In genomic region chr1:65658122-65658521, GRCh38 we compare ENCODE assay signal across 18 cellular contexts.
DNase-seq lines count a peak whose midpoint lies in the region; ATAC-seq and TF ChIP-seq lines count a peak whose summit lies in the region.
"Had no signal": no experiment of that assay in that cellular context is flagged by ENCODE, and none has a peak within 500 bp of the region (broad histone marks: within the 10 kb centered on the region; RNA-seq: fewer than 3 reads in every experiment).

No MANE protein-coding gene starts in this region.

- no peak for TF ChIP-seq CTCF in AG10803 (conservative IDR thresholded peaks at IDR 0.05; ENCODE audit: low read length)
- TF ChIP-seq CTCF in NB4 (IDR thresholded peaks at IDR 0.05; ENCODE audit: low read depth, low read length): no peak
- TF ChIP-seq CTCF in fibroblast of lung (conservative IDR thresholded peaks at IDR 0.05 in 1 of 2, IDR thresholded peaks at IDR 0.05 in 1 of 2; ENCODE audit: low read depth in 1 of 2, low read length in 2 of 2): no peak

- no peak for ATAC-seq in GM21825 (IDR thresholded peaks at IDR 0.05; ENCODE audit: unreplicated experiment)
- ATAC-seq: activated CD4-positive, CD25-positive, alpha-beta regulatory T cell treated with anti-CD3 and anti-CD28 coated beads, Interleukin-2, amount 50 U/mL, for 24 hours; CD8-positive, alpha-beta T cell; gastrocnemius medialis; left ventricle myocardium superior; sciatic nerve had no signal

- H3K27ac ChIP-seq in fibroblast of lung (ENCODE audit: insufficient read depth, low read length) (no peak overlapping the region), substantia nigra (ENCODE audit: low read depth, low read length, poor library complexity, severe bottlenecking) (no peak overlapping the region)
- H3K27ac ChIP-seq: gastrocnemius medialis had no signal

- H3K79me2 ChIP-seq in fibroblast of lung (ENCODE audit: control insufficient read depth, insufficient read depth, low read length): no peaks in the 10 kb centered on the region

- no peak overlapping the region for H3K4me2 ChIP-seq in fibroblast of lung (ENCODE audit: extremely low read depth, insufficient read depth, low read length)

- no peak for TF ChIP-seq POLR2A in NB4 (IDR thresholded peaks at IDR 0.05; ENCODE audit: extremely low read depth, insufficient read length)

- no peak overlapping the region for H3K4me3 ChIP-seq in AG10803 (ENCODE audit: low read length)
- no peak overlapping the region for H3K4me3 ChIP-seq in NB4 (ENCODE audit: low read depth, low read length)
- no peak overlapping the region for H3K4me3 ChIP-seq in fibroblast of lung (replicated peaks in 1 of 4; ENCODE audit: control extremely low read depth in 1 of 4, insufficient read depth in 1 of 4, low read depth in 3 of 4, low read length in 4 of 4)
- H3K4me3 ChIP-seq: gastrocnemius medialis had no signal

- H2AFZ ChIP-seq in fibroblast of lung (ENCODE audit: low read length): no peak overlapping the region

- H3K36me3 ChIP-seq in fibroblast of lung (ENCODE audit: control insufficient read depth, insufficient read depth, low read length): no peaks in the 10 kb centered on the region
- H3K36me3 ChIP-seq: gastrocnemius medialis had no signal

- no peaks in the 10 kb centered on the region for H4K20me1 ChIP-seq in fibroblast of lung (ENCODE audit: control insufficient read depth, extremely low read depth, insufficient read depth, low read length)

- H3K9ac ChIP-seq in fibroblast of lung (ENCODE audit: insufficient read depth, low read length): no peak overlapping the region

- no peaks in the 10 kb centered on the region for H3K4me1 ChIP-seq in fibroblast of lung (ENCODE audit: control insufficient read depth, extremely low read depth, insufficient read depth, low read length)
- H3K4me1 ChIP-seq: gastrocnemius medialis had no signal

- DNase-seq in AG10803 (ENCODE audit: low read depth): peak; percentile 15
- peak; percentile 8 for DNase-seq in GM04504 (ENCODE audit: low read depth)
- DNase-seq in NB4 (ENCODE audit: low read depth): peak; percentile 1
- peak; percentile 9 to 20 for DNase-seq in fibroblast of lung (ENCODE audit: low read depth in 2 of 2)
- DNase-seq in UCSD-AML1 (lab: John Stamatoyannopoulos, UW; ENCODE audit: unreplicated experiment): no peak
- DNase-seq in substantia nigra (lab: John Stamatoyannopoulos, UW): no peak
- DNase-seq: activated naive CD4-positive, alpha-beta T cell treated with anti-CD3 and anti-CD28 coated beads, Interleukin-2, amount 50 U/mL, for 16 hours; anterior cingulate cortex; CD8-positive, alpha-beta T cell; DMS153; gastrocnemius medialis; left ventricle myocardium superior; MM.1S; NCI-H1694; NCI-H748 treated with DMSO at 0.1 percent for 48 hours had no signal

- H3K9me3 ChIP-seq in fibroblast of lung (ENCODE audit: control insufficient read depth, insufficient read depth, low read depth, low read length): no peaks in the 10 kb centered on the region
- H3K9me3 ChIP-seq: gastrocnemius medialis had no signal

- H3K27me3 ChIP-seq in fibroblast of lung (ENCODE audit: control insufficient read depth, insufficient read depth, low read length): no peaks in the 10 kb centered on the region
- H3K27me3 ChIP-seq: gastrocnemius medialis had no signal

Comparison
In these comparisons a context has a peak if more than half of its experiments do, and no peak if none do; other contexts are left out.
1. DNase-seq: peak in AG10803 (single experiment), GM04504 (single experiment), NB4 (single experiment) and fibroblast of lung (2 of 2); none in UCSD-AML1 (single experiment) and substantia nigra (0 of 49).